ENCODE assay signal across 1 cellular context in genomic region chr19:42219812-42220750, GRCh38.
A peak's percentile ranks its signal among the peaks of the same experiment; 100 is the strongest.
TF ChIP-seq lines count a peak whose summit lies in the region.

A gene with protein sequence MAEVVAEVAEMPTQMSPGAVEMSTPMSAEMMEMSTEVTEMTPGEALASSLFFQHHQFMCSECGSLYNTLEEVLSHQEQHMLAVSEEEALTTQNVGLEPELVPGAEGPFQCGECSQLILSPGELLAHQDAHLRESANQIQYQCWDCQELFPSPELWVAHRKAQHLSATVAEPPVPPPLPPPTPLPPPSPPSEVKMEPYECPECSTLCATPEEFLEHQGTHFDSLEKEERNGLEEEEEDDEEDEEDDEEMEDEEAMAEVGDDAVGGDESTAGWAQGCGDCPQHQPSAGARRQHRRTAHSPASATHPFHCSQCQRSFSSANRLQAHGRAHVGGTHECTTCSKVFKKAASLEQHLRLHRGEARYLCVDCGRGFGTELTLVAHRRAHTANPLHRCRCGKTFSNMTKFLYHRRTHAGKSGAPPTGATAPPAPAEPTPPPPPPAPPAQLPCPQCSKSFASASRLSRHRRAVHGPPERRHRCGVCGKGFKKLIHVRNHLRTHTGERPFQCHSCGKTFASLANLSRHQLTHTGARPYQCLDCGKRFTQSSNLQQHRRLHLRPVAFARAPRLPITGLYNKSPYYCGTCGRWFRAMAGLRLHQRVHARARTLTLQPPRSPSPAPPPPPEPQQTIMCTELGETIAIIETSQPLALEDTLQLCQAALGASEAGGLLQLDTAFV (plus strand): TSS chr19:42220312. CDS start chr19:42224404, 4,092 bp downstream.

TF ChIP-seq in HepG2, 621 proteins besides CTCF, POLR2A, EP300 and RAD21 (continued from another document and continues in another):
- TF ChIP-seq ZNF646 (CRISPR knock-in tag; IDR thresholded peaks at IDR 0.05) = no peak
- TF ChIP-seq NCOR1 (IDR thresholded peaks at IDR 0.05; ENCODE audit: borderline replicate concordance, low read length) = no peak
- TF ChIP-seq ZNF605 (CRISPR knock-in tag; IDR thresholded peaks at IDR 0.05) = peak; percentile 92
- no peak for TF ChIP-seq ZNF672 (CRISPR knock-in tag; IDR thresholded peaks at IDR 0.05)
- peak; percentile 17; the same call in 1 of the 2 replicates for TF ChIP-seq FOXJ3 (CRISPR knock-in tag; IDR thresholded peaks at IDR 0.05; ENCODE audit: borderline replicate concordance)
- peak; percentile 49; the same call in 1 of the 2 replicates for TF ChIP-seq HDAC2 (CRISPR knock-in tag; IDR thresholded peaks at IDR 0.05)
- TF ChIP-seq ZNF331 (CRISPR knock-in tag; IDR thresholded peaks at IDR 0.05) = peak; percentile 75; the same call in 1 of the 2 replicates
- TF ChIP-seq ONECUT2 (CRISPR knock-in tag; IDR thresholded peaks at IDR 0.05) = no peak
- TF ChIP-seq ZFP36L1 (CRISPR knock-in tag; IDR thresholded peaks at IDR 0.05) = no peak
- peak; percentile 82 for TF ChIP-seq PHF5A (CRISPR knock-in tag; IDR thresholded peaks at IDR 0.05; ENCODE audit: low read depth, unreplicated experiment)
- no peak for TF ChIP-seq ZNF10 (CRISPR knock-in tag; IDR thresholded peaks at IDR 0.05; ENCODE audit: borderline replicate concordance, low read depth)
- TF ChIP-seq ELF1 (CRISPR knock-in tag; IDR thresholded peaks at IDR 0.05) = 0 out of 2 replicates have a peak, but pooled peaks have one; percentile 58
- peak; percentile 56; the same call in 1 of the 2 replicates for TF ChIP-seq ZNF225 (CRISPR knock-in tag; IDR thresholded peaks at IDR 0.05)
- no peak for TF ChIP-seq THAP8 (CRISPR knock-in tag; IDR thresholded peaks at IDR 0.05; ENCODE audit: borderline replicate concordance)
- 0 out of 2 replicates have a peak, but pooled peaks have one; percentile 54 for TF ChIP-seq CBFB (CRISPR knock-in tag; IDR thresholded peaks at IDR 0.05)
- TF ChIP-seq ZNF776 (CRISPR knock-in tag; IDR thresholded peaks at IDR 0.05) = no peak
- TF ChIP-seq PRDM10 (CRISPR knock-in tag; IDR thresholded peaks at IDR 0.05; ENCODE audit: low read depth) = 0 out of 2 replicates have a peak, but pooled peaks have one; percentile 66
- peak; percentile 49; the same call in 1 of the 2 replicates for TF ChIP-seq ARNT2 (CRISPR knock-in tag; IDR thresholded peaks at IDR 0.05; ENCODE audit: low read depth)
- TF ChIP-seq ZBTB14 (CRISPR knock-in tag; IDR thresholded peaks at IDR 0.05) = no peak
- TF ChIP-seq XRCC5 (optimal IDR thresholded peaks at IDR 0.05; ENCODE audit: low read length) = peak; percentile 55
- TF ChIP-seq, protein P1, sequence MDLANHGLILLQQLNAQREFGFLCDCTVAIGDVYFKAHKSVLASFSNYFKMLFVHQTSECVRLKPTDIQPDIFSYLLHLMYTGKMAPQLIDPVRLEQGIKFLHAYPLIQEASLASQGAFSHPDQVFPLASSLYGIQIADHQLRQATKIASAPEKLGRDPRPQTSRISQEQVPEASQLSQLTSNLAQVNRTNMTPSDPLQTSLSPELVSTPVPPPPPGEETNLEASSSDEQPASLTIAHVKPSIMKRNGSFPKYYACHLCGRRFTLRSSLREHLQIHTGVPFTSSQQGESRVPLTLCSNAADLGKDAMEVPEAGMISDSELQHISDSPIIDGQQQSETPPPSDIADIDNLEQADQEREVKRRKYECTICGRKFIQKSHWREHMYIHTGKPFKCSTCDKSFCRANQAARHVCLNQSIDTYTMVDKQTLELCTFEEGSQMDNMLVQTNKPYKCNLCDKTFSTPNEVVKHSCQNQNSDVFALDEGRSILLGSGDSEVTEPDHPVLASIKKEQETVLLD (CRISPR knock-in tag; IDR thresholded peaks at IDR 0.05; ENCODE audit: low read depth) = peak; percentile 38; the same call in 1 of the 2 replicates
- TF ChIP-seq GATA4 (IDR thresholded peaks at IDR 0.05; ENCODE audit: borderline replicate concordance, low read depth) = peak; percentile 82; the same call in 1 of the 2 replicates
- no peak for TF ChIP-seq SETDB1 (CRISPR knock-in tag; IDR thresholded peaks at IDR 0.05; ENCODE audit: borderline replicate concordance)
- TF ChIP-seq SOX13 (IDR thresholded peaks at IDR 0.05) = no peak
- 0 out of 4 replicates have a peak, but pooled peaks of 1 of the 2 experiments have one; percentile 27 for TF ChIP-seq SOX13 (CRISPR knock-in tag; conservative IDR thresholded peaks at IDR 0.05 in 1 of 2, IDR thresholded peaks at IDR 0.05 in 1 of 2)
- TF ChIP-seq IRF9 (CRISPR knock-in tag; IDR thresholded peaks at IDR 0.05; ENCODE audit: borderline replicate concordance) = peak; percentile 49; the same call in 1 of the 2 replicates
- peak; percentile 43; the same call in 1 of the 2 replicates for TF ChIP-seq ETV5 (CRISPR knock-in tag; IDR thresholded peaks at IDR 0.05; ENCODE audit: borderline replicate concordance)
- peak; percentile 46 for TF ChIP-seq HNRNPK (IDR thresholded peaks at IDR 0.05; ENCODE audit: low read depth, low read length, poor library complexity, severe bottlenecking)
- TF ChIP-seq RARA (CRISPR knock-in tag; IDR thresholded peaks at IDR 0.05) = no peak
- TF ChIP-seq ZFP90 (CRISPR knock-in tag; IDR thresholded peaks at IDR 0.05; ENCODE audit: borderline replicate concordance) = 0 out of 2 replicates have a peak, but pooled peaks have one; percentile 39
- TF ChIP-seq KLF9 (CRISPR knock-in tag; IDR thresholded peaks at IDR 0.05; ENCODE audit: low read depth) = 0 out of 2 replicates have a peak, but pooled peaks have one; percentile 53
- TF ChIP-seq ZSCAN9 (CRISPR knock-in tag; IDR thresholded peaks at IDR 0.05; ENCODE audit: borderline replicate concordance) = peak; percentile 85; the same call in 1 of the 2 replicates
- TF ChIP-seq HNRNPH1 (optimal IDR thresholded peaks at IDR 0.05; ENCODE audit: low read depth, low read length) = peak; percentile 42
- peak; percentile 75 for TF ChIP-seq THAP9 (CRISPR knock-in tag; IDR thresholded peaks at IDR 0.05; ENCODE audit: borderline replicate concordance)
- TF ChIP-seq RNF2 (conservative IDR thresholded peaks at IDR 0.05; ENCODE audit: low read depth) = 0 out of 2 replicates have a peak, but pooled peaks have one; percentile 33
- TF ChIP-seq, protein P2, sequence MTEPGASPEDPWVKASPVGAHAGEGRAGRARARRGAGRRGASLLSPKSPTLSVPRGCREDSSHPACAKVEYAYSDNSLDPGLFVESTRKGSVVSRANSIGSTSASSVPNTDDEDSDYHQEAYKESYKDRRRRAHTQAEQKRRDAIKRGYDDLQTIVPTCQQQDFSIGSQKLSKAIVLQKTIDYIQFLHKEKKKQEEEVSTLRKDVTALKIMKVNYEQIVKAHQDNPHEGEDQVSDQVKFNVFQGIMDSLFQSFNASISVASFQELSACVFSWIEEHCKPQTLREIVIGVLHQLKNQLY (CRISPR knock-in tag; IDR thresholded peaks at IDR 0.05) = peak; percentile 49; the same call in 1 of the 2 replicates
- 0 out of 2 replicates have a peak, but pooled peaks have one; percentile 75 for TF ChIP-seq ZNF430 (CRISPR knock-in tag; IDR thresholded peaks at IDR 0.05)
- peak; percentile 99 for TF ChIP-seq NFYC (CRISPR knock-in tag; IDR thresholded peaks at IDR 0.05)
- TF ChIP-seq KAT7 (CRISPR knock-in tag; IDR thresholded peaks at IDR 0.05; ENCODE audit: borderline replicate concordance) = peak; percentile 94
